Comparison of ENCODE assay signal across 10 cellular contexts in genomic region chr6:53984163-53984562, GRCh38.
DNase-seq lines count a peak whose midpoint lies in the region; ATAC-seq, FAIRE-seq and TF ChIP-seq lines count a peak whose summit lies in the region.
"Had no signal": no experiment of that assay in that cellular context is flagged by ENCODE, and none has a peak within 500 bp of the region (broad histone marks: within the 10 kb centered on the region; RNA-seq: fewer than 3 reads in every experiment).

No MANE protein-coding gene starts in this region.

- H3K9ac ChIP-seq in endothelial cell of umbilical vein (replicated peaks; ENCODE audit: extremely low read depth, insufficient read depth, low read length) (no peak overlapping the region), trophoblast cell (ENCODE audit: low read length) (no peak overlapping the region)

- H3K9me1 ChIP-seq in endothelial cell of umbilical vein (replicated peaks; ENCODE audit: control insufficient read depth, extremely low read depth, insufficient read depth, low read length): no peaks in the 10 kb centered on the region

- peak; percentile 12 for FAIRE-seq in endothelial cell of umbilical vein (lab: Jason Lieb, UNC)

- dilution Hi-C loops in endothelial cell of umbilical vein (cut with MboI; ENCODE audit: extremely low pct_ligation_motif_present, low sequenced_read_pairs): no loop called here

- TF ChIP-seq POLR2A in endothelial cell of umbilical vein (IDR thresholded peaks at IDR 0.05; ENCODE audit: low read depth, low read length): no peak

- intact Hi-C loops in endothelial cell of umbilical vein (cut with micrococcal nuclease): loop anchor here (1.0 to 10.0 kb wide), 6 partner anchors 128 to 1011 kb away; no protein-coding TSS in a partner anchor

- DNase-seq in EL: peak; percentile 97
- DNase-seq in RKO (ENCODE audit: low spot score): peak; percentile 86
- peak; percentile 85 for DNase-seq in endothelial cell of umbilical vein (ENCODE audit: low read depth, low spot score)
- peak; percentile 28 to 50 for DNase-seq in trophoblast cell
- no peak for DNase-seq in globus pallidus (ENCODE audit: low spot score)
- no peak for DNase-seq in NCI-H526 (lab: John Stamatoyannopoulos, UW)
- no peak for DNase-seq in HuH-7 (ENCODE audit: low spot score)
- DNase-seq: mucosa of descending colon, NCI-H1417 had no signal

- H2AK5ac ChIP-seq in trophoblast cell (ENCODE audit: low read length): no peak overlapping the region

- H3K27me3 ChIP-seq in endothelial cell of umbilical vein (ENCODE audit: control insufficient read depth in 2 of 2, insufficient read depth in 2 of 2, low read length in 2 of 2) (no peaks in the 10 kb centered on the region), trophoblast cell (ENCODE audit: insufficient read depth, low read length) (no peaks in the 10 kb centered on the region)

- no CpG with 5 or more reads among the region's 2 CpGs for WGBS in trophoblast cell (ENCODE audit: extremely low coverage, insufficient coverage, insufficient read length)

- H4K91ac ChIP-seq in trophoblast cell (ENCODE audit: low read depth, low read length): no peak overlapping the region

- no TSS peak for BruUV-seq in endothelial cell of umbilical vein (replicated peaks; lab: Mats Ljungman, UMichigan)

- POLR2A ChIA-PET in endothelial cell of umbilical vein (lab: Charles Lee): no interaction called here

- no peak overlapping the region for H2AFZ ChIP-seq in endothelial cell of umbilical vein (ENCODE audit: low read depth, low read length)
- no peak overlapping the region for H2AFZ ChIP-seq in trophoblast cell (ENCODE audit: insufficient read depth, low read length, poor library complexity)

- H3K4me1 ChIP-seq in endothelial cell of umbilical vein (ENCODE audit: control insufficient read depth, extremely low read depth, insufficient read depth, low read length) (peaks cover 13% of the 10 kb centered on the region), trophoblast cell (ENCODE audit: control insufficient read depth in 1 of 2, insufficient read depth in 2 of 2, low read length in 2 of 2) (no peaks in the 10 kb centered on the region)

- H4K8ac ChIP-seq in trophoblast cell (ENCODE audit: low read depth, low read length): no peak overlapping the region

- H2BK12ac ChIP-seq in trophoblast cell (ENCODE audit: low read length): no peak overlapping the region

- no peaks in the 10 kb centered on the region for H4K20me1 ChIP-seq in endothelial cell of umbilical vein (replicated peaks; ENCODE audit: control insufficient read depth, extremely low read depth, insufficient read depth, low read length)

- H3K4me2 ChIP-seq in endothelial cell of umbilical vein (ENCODE audit: insufficient read depth, low read length) (peak overlapping the region; percentile 40), trophoblast cell (ENCODE audit: low read length) (no peak overlapping the region)

- H3K4me3 ChIP-seq in endothelial cell of umbilical vein (replicated peaks in 1 of 3; ENCODE audit: insufficient read depth in 1 of 3, low read depth in 1 of 3, low read length in 3 of 3) (no peak overlapping the region), trophoblast cell (ENCODE audit: low read depth, low read length) (no peak overlapping the region)
- H3K4me3 ChIP-seq: mucosa of descending colon had no signal

- H3K9me3 ChIP-seq in endothelial cell of umbilical vein (replicated peaks; ENCODE audit: control insufficient read depth, insufficient read depth, low read length): no peaks in the 10 kb centered on the region
- no peaks in the 10 kb centered on the region for H3K9me3 ChIP-seq in trophoblast cell (ENCODE audit: insufficient read depth, low read depth, low read length)
- H3K9me3 ChIP-seq: mucosa of descending colon had no signal

- no peak overlapping the region for H3K18ac ChIP-seq in trophoblast cell (ENCODE audit: low read length)

- H3K27ac ChIP-seq in endothelial cell of umbilical vein (ENCODE audit: insufficient read depth, low read depth, low read length) (peak overlapping the region; percentile 40), trophoblast cell (ENCODE audit: low read depth, low read length) (no peak overlapping the region)

- H3K79me2 ChIP-seq in endothelial cell of umbilical vein (ENCODE audit: control insufficient read depth, insufficient read depth, low read length) (no peaks in the 10 kb centered on the region), trophoblast cell (ENCODE audit: control insufficient read depth, insufficient read depth, low read length, poor library complexity) (no peaks in the 10 kb centered on the region)

- H2BK5ac ChIP-seq in trophoblast cell (ENCODE audit: low read depth, low read length, poor library complexity): no peak overlapping the region

- CTCF ChIA-PET in endothelial cell of umbilical vein (lab: Charles Lee): interaction anchor here (0.6 to 1.6 kb wide), 8 partner anchors 260 to 1293 kb away, joined by 3 to 7 read pairs (median 3); no protein-coding TSS in a partner anchor

- TF ChIP-seq CTCF in endothelial cell of umbilical vein (IDR thresholded peaks at IDR 0.05; ENCODE audit: extremely low read depth in 1 of 2, insufficient read depth in 1 of 2, low read depth in 1 of 2, low read length in 2 of 2): no peak

- H2BK120ac ChIP-seq in trophoblast cell (ENCODE audit: insufficient read depth, low read length, poor library complexity): no peak overlapping the region

- no peak for ATAC-seq in HG03378 (IDR thresholded peaks at IDR 0.05; ENCODE audit: unreplicated experiment)
- ATAC-seq: mucosa of descending colon had no signal

- H4K12ac ChIP-seq in trophoblast cell (ENCODE audit: low read depth, low read length): no peak overlapping the region

- no peaks in the 10 kb centered on the region for H3K79me1 ChIP-seq in trophoblast cell (ENCODE audit: low read length)

- H3K23ac ChIP-seq in trophoblast cell (ENCODE audit: low read length): no peak overlapping the region

- no peak overlapping the region for H3K4ac ChIP-seq in trophoblast cell (ENCODE audit: low read depth, low read length)

- H3K36me3 ChIP-seq in endothelial cell of umbilical vein (ENCODE audit: control insufficient read depth in 2 of 2, extremely low read depth in 1 of 2, insufficient read depth in 2 of 2, low read length in 2 of 2): no peaks in the 10 kb centered on the region
- no peaks in the 10 kb centered on the region for H3K36me3 ChIP-seq in trophoblast cell (ENCODE audit: control insufficient read depth in 1 of 2, insufficient read depth in 2 of 2, low read length in 2 of 2)

- H3K14ac ChIP-seq in trophoblast cell (ENCODE audit: low read length): no peak overlapping the region

TF ChIP-seq in endothelial cell of umbilical vein, 7 proteins besides CTCF, POLR2A, EP300 and RAD21:
- TF ChIP-seq FOS (IDR thresholded peaks at IDR 0.05; ENCODE audit: borderline replicate concordance, insufficient read depth, low read length) (peak; percentile 95), JUN (IDR thresholded peaks at IDR 0.05; ENCODE audit: borderline replicate concordance, insufficient read depth, insufficient read length, low read depth) (peak; percentile 93), POLR2AphosphoS5 (IDR thresholded peaks at IDR 0.05; ENCODE audit: insufficient read depth, low read depth, low read length) (peak; percentile 18), MYC (IDR thresholded peaks at IDR 0.05; ENCODE audit: low read depth, low read length) (no peak)

Comparison
In these comparisons a context has a peak if more than half of its experiments do, and no peak if none do; other contexts are left out.
1. DNase-seq: peak in EL (single experiment), RKO (single experiment), endothelial cell of umbilical vein (single experiment) and trophoblast cell (2 of 2); none in globus pallidus (single experiment), NCI-H526 (0 of 2) and HuH-7 (single experiment).